33 cellular contexts compared by ENCODE assay signal in the genomic region with DNA sequence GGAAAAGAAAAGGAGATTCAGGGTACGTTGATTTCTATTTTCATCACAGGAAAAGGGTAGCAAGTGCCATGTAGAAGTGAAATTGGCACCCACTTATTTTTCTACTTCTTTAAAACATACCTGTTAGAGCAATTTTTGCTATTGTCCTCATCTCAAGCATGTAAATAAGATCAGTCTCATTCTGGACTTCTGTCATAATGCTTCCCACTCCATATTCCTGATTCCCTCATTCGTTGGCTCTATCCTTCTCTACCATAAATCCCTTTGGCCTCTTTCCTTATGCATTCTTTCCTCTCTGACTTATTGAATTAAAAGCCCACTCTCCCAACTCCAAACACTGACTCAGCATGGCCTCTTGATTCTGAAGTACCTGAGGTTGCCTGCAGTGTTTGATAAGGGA.
"Had no signal": no experiment of that assay in that cellular context is flagged by ENCODE, and none has a peak within 500 bp of the region (broad histone marks: within the 10 kb centered on the region; RNA-seq: fewer than 3 reads in every experiment).

No MANE protein-coding gene starts in this region.

- H3K36me3 Mint-ChIP-seq: activated naive CD4-positive, alpha-beta T cell treated with anti-CD3 and anti-CD28 coated beads, Interleukin-2, amount 10 ng/mL, durations not matched to agents 7 days and 5 days; activated naive CD4-positive, alpha-beta T cell treated with anti-CD3 and anti-CD28 coated beads, Interleukin-2, amount 50 U/mL, for 72 hours; activated naive CD8-positive, alpha-beta T cell treated with anti-CD3 and anti-CD28 coated beads, Interleukin-2, amount 10 ng/mL, durations not matched to agents 7 days and 5 days; brain had no signal

- ATAC-seq: activated CD4-positive, CD25-positive, alpha-beta regulatory T cell treated with anti-CD3 and anti-CD28 coated beads, Interleukin-2, amount 50 U/mL, for 24 hours; activated CD8-positive, alpha-beta T cell treated with anti-CD3 and anti-CD28 coated beads for 36 hours; activated naive CD4-positive, alpha-beta T cell treated with anti-CD3 and anti-CD28 coated beads, Interleukin-2, amount 50 U/mL, for 72 hours; effector memory CD8-positive, alpha-beta T cell; foreskin keratinocyte; gastrocnemius medialis; heart left ventricle; T-helper 17 cell had no signal

- H3K4me1 Mint-ChIP-seq: activated B cell treated with CpG ODN at 0.5 μM for 24 hours; activated naive CD4-positive, alpha-beta T cell treated with anti-CD3 and anti-CD28 coated beads, Interleukin-2, amount 10 ng/mL, durations not matched to agents 7 days and 5 days; activated naive CD8-positive, alpha-beta T cell treated with anti-CD3 and anti-CD28 coated beads, Interleukin-2, amount 10 ng/mL, durations not matched to agents 7 days and 5 days; brain; T-helper 17 cell had no signal

- H3K4me3 Mint-ChIP-seq: activated B cell treated with CpG ODN at 0.5 μM for 24 hours; activated CD8-positive, alpha-beta T cell treated with anti-CD3 and anti-CD28 coated beads for 36 hours; activated naive CD4-positive, alpha-beta T cell treated with anti-CD3 and anti-CD28 coated beads, Interleukin-2, amount 10 ng/mL, durations not matched to agents 7 days and 5 days; activated naive CD8-positive, alpha-beta T cell treated with anti-CD3 and anti-CD28 coated beads, Interleukin-2, amount 10 ng/mL, durations not matched to agents 7 days and 5 days; brain; effector memory CD8-positive, alpha-beta T cell; T-helper 17 cell; T-helper 2 cell treated with Interferon-gamma antibody and Interleukin-4, amounts not matched to agents 5 μg/mL and 100 μg/mL, for 36 hours had no signal

- H3K36me3 ChIP-seq: ascending aorta, breast epithelium, cardiac muscle cell, esophagus muscularis mucosa, gastrocnemius medialis, heart left ventricle, WERI-Rb-1 had no signal

- H3K27me3 ChIP-seq: ascending aorta, breast epithelium, cardiac muscle cell, esophagus muscularis mucosa, foreskin keratinocyte, gastrocnemius medialis, heart left ventricle had no signal

- H3K4me3 ChIP-seq: ascending aorta, breast epithelium, cardiac muscle cell, esophagus muscularis mucosa, gastrocnemius medialis, heart left ventricle had no signal

- H3K27me3 Mint-ChIP-seq: activated B cell treated with CpG ODN at 0.5 μM for 24 hours; activated CD8-positive, alpha-beta T cell treated with anti-CD3 and anti-CD28 coated beads for 36 hours; activated naive CD4-positive, alpha-beta T cell treated with anti-CD3 and anti-CD28 coated beads, Interleukin-2, amount 10 ng/mL, durations not matched to agents 7 days and 5 days; activated naive CD8-positive, alpha-beta T cell treated with anti-CD3 and anti-CD28 coated beads, Interleukin-2, amount 10 ng/mL, durations not matched to agents 7 days and 5 days; effector memory CD8-positive, alpha-beta T cell; T-helper 17 cell had no signal

- DNase-seq: activated B cell treated with CpG ODN at 0.5 μM for 24 hours; activated CD4-positive, alpha-beta T cell treated with anti-CD3 and anti-CD28 coated beads for 48 hours; activated CD4-positive, alpha-beta T cell treated with anti-CD3 and anti-CD28 coated beads, Interleukin-2, amount 50 U/mL, for 1 hour; activated CD4-positive, alpha-beta T cell treated with anti-CD3 and anti-CD28 coated beads, Interleukin-2, amount 50 U/mL, for 48 hours; activated CD8-positive, alpha-beta memory T cell treated with anti-CD3 and anti-CD28 coated beads for 24 hours; activated CD8-positive, alpha-beta T cell treated with anti-CD3 and anti-CD28 coated beads for 36 hours; activated gamma-delta T cell; activated naive CD4-positive, alpha-beta T cell; activated naive CD4-positive, alpha-beta T cell treated with anti-CD3 and anti-CD28 coated beads, Interleukin-2, amount 10 ng/mL, durations not matched to agents 7 days and 5 days; activated naive CD8-positive, alpha-beta T cell treated with anti-CD3 and anti-CD28 coated beads, Interleukin-2, amount 10 ng/mL, durations not matched to agents 7 days and 5 days; activated T-cell treated with anti-CD3 and anti-CD28 coated beads, Interleukin-2, amount 50 U/mL, for 48 hours; central memory CD4-positive, alpha-beta T cell; cortex of kidney; dermis blood vessel endothelial cell; effector CD4-positive, alpha-beta T cell; effector memory CD8-positive, alpha-beta T cell; erythroblast; foreskin keratinocyte; gastrocnemius medialis; glutamatergic neuron; heart left ventricle; T-helper 1 cell; T-helper 17 cell; T1000 had no signal

- H3K27ac ChIP-seq: ascending aorta, breast epithelium, cardiac muscle cell, esophagus muscularis mucosa, foreskin keratinocyte, gastrocnemius medialis, heart left ventricle, WERI-Rb-1 had no signal

- H3K4me1 ChIP-seq: ascending aorta, breast epithelium, esophagus muscularis mucosa, foreskin keratinocyte, gastrocnemius medialis, heart left ventricle had no signal

- H3K27ac Mint-ChIP-seq: activated B cell treated with CpG ODN at 0.5 μM for 24 hours; activated CD8-positive, alpha-beta T cell treated with anti-CD3 and anti-CD28 coated beads for 36 hours; activated naive CD4-positive, alpha-beta T cell treated with anti-CD3 and anti-CD28 coated beads, Interleukin-2, amount 10 ng/mL, durations not matched to agents 7 days and 5 days; activated naive CD4-positive, alpha-beta T cell treated with anti-CD3 and anti-CD28 coated beads, Interleukin-2, amount 50 U/mL, for 72 hours; activated naive CD8-positive, alpha-beta T cell treated with anti-CD3 and anti-CD28 coated beads, Interleukin-2, amount 10 ng/mL, durations not matched to agents 7 days and 5 days; brain; effector memory CD8-positive, alpha-beta T cell; T-helper 17 cell; T-helper 2 cell treated with Interferon-gamma antibody and Interleukin-4, amounts not matched to agents 5 μg/mL and 100 μg/mL, for 36 hours had no signal

- H3K9me3 Mint-ChIP-seq: activated B cell treated with CpG ODN at 0.5 μM for 24 hours; activated CD8-positive, alpha-beta T cell treated with anti-CD3 and anti-CD28 coated beads for 36 hours; activated naive CD4-positive, alpha-beta T cell treated with anti-CD3 and anti-CD28 coated beads, Interleukin-2, amount 10 ng/mL, durations not matched to agents 7 days and 5 days; activated naive CD8-positive, alpha-beta T cell treated with anti-CD3 and anti-CD28 coated beads, Interleukin-2, amount 10 ng/mL, durations not matched to agents 7 days and 5 days; brain had no signal
